In genomic region chr17:30344283-30345088, GRCh38 we compare ENCODE assay signal across 1 cellular context.
TF ChIP-seq lines count a peak whose summit lies in the region.

No MANE protein-coding gene starts in this region.

TF ChIP-seq in HepG2, 621 proteins besides CTCF, POLR2A, EP300 and RAD21 (continued from another document and continues in another):
- peak; percentile 80 for TF ChIP-seq ZNF710 (CRISPR knock-in tag; IDR thresholded peaks at IDR 0.05; ENCODE audit: borderline replicate concordance)
- TF ChIP-seq HDAC1 (CRISPR knock-in tag; IDR thresholded peaks at IDR 0.05): peak; percentile 92
- TF ChIP-seq SUZ12 (IDR thresholded peaks at IDR 0.05; ENCODE audit: low read depth, low read length): no peak
- no peak for TF ChIP-seq ZNF550 (CRISPR knock-in tag; IDR thresholded peaks at IDR 0.05; ENCODE audit: borderline replicate concordance)
- TF ChIP-seq POLR2G (IDR thresholded peaks at IDR 0.05; ENCODE audit: low read depth, low read length): peak; percentile 84
- peak; percentile 97 for TF ChIP-seq MED1 (CRISPR knock-in tag; IDR thresholded peaks at IDR 0.05)
- no peak for TF ChIP-seq GLI4 (CRISPR knock-in tag; IDR thresholded peaks at IDR 0.05; ENCODE audit: borderline replicate concordance)
- TF ChIP-seq, protein P1, sequence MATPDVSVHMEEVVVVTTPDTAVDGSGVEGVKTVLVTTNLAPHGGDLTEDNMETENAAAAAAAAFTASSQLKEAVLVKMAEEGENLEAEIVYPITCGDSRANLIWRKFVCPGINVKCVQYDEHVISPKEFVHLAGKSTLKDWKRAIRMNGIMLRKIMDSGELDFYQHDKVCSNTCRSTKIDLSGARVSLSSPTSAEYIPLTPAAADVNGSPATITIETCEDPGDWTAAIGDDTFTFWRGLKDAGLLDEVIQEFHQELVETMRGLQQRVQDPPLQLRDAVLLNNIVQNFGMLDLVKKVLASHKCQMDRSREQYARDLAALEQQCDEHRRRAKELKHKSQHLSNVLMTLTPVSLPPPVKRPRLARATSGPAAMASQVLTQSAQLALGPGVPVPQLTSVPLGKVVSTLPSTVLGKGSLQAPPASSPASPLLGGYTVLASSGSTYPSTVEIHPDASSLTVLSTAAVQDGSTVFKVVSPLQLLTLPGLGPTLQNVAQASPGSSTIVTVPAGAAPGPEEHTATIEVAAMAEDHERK (CRISPR knock-in tag; IDR thresholded peaks at IDR 0.05; ENCODE audit: low read depth): no peak; the same call in 1 of the 2 replicates
- peak; percentile 93 for TF ChIP-seq ONECUT2 (CRISPR knock-in tag; IDR thresholded peaks at IDR 0.05)
- TF ChIP-seq ZNF512 (CRISPR knock-in tag; IDR thresholded peaks at IDR 0.05): no peak
- TF ChIP-seq CBFB (CRISPR knock-in tag; IDR thresholded peaks at IDR 0.05): peak; percentile 82
- TF ChIP-seq, protein P2, sequence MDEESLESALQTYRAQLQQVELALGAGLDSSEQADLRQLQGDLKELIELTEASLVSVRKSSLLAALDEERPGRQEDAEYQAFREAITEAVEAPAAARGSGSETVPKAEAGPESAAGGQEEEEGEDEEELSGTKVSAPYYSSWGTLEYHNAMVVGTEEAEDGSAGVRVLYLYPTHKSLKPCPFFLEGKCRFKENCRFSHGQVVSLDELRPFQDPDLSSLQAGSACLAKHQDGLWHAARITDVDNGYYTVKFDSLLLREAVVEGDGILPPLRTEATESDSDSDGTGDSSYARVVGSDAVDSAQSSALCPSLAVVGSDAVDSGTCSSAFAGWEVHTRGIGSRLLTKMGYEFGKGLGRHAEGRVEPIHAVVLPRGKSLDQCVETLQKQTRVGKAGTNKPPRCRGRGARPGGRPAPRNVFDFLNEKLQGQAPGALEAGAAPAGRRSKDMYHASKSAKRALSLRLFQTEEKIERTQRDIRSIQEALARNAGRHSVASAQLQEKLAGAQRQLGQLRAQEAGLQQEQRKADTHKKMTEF (CRISPR knock-in tag; IDR thresholded peaks at IDR 0.05): peak; percentile 94
- 0 out of 2 replicates have a peak, but pooled peaks have one; percentile 33 for TF ChIP-seq ZNF589 (CRISPR knock-in tag; conservative IDR thresholded peaks at IDR 0.05)
- TF ChIP-seq MBD4 (IDR thresholded peaks at IDR 0.05; ENCODE audit: borderline replicate concordance, low read length): peak; percentile 89; the same call in 1 of the 2 replicates
- no peak for TF ChIP-seq ZNF7 (CRISPR knock-in tag; IDR thresholded peaks at IDR 0.05)
- no peak for TF ChIP-seq ZNF766 (CRISPR knock-in tag; IDR thresholded peaks at IDR 0.05; ENCODE audit: borderline replicate concordance)
- 0 out of 2 replicates have a peak, but pooled peaks have one; percentile 51 for TF ChIP-seq HINFP (CRISPR knock-in tag; IDR thresholded peaks at IDR 0.05; ENCODE audit: low read depth)
- TF ChIP-seq HES4 (CRISPR knock-in tag; IDR thresholded peaks at IDR 0.05; ENCODE audit: borderline replicate concordance): no peak
- TF ChIP-seq GFI1 (CRISPR knock-in tag; IDR thresholded peaks at IDR 0.05; ENCODE audit: borderline replicate concordance): peak; percentile 91
- TF ChIP-seq KDM6A (CRISPR knock-in tag; IDR thresholded peaks at IDR 0.05; ENCODE audit: low read depth): peak; percentile 78; the same call in 1 of the 2 replicates
- TF ChIP-seq RBFOX2 (IDR thresholded peaks at IDR 0.05; ENCODE audit: low read depth, low read length): peak; percentile 80
- TF ChIP-seq SOX6 (IDR thresholded peaks at IDR 0.05): no peak
- TF ChIP-seq SOX6 (CRISPR knock-in tag; IDR thresholded peaks at IDR 0.05): peak; percentile 98
- 0 out of 2 replicates have a peak, but pooled peaks have one; percentile 36 for TF ChIP-seq ZFP1 (CRISPR knock-in tag; IDR thresholded peaks at IDR 0.05)
- TF ChIP-seq, protein P3, sequence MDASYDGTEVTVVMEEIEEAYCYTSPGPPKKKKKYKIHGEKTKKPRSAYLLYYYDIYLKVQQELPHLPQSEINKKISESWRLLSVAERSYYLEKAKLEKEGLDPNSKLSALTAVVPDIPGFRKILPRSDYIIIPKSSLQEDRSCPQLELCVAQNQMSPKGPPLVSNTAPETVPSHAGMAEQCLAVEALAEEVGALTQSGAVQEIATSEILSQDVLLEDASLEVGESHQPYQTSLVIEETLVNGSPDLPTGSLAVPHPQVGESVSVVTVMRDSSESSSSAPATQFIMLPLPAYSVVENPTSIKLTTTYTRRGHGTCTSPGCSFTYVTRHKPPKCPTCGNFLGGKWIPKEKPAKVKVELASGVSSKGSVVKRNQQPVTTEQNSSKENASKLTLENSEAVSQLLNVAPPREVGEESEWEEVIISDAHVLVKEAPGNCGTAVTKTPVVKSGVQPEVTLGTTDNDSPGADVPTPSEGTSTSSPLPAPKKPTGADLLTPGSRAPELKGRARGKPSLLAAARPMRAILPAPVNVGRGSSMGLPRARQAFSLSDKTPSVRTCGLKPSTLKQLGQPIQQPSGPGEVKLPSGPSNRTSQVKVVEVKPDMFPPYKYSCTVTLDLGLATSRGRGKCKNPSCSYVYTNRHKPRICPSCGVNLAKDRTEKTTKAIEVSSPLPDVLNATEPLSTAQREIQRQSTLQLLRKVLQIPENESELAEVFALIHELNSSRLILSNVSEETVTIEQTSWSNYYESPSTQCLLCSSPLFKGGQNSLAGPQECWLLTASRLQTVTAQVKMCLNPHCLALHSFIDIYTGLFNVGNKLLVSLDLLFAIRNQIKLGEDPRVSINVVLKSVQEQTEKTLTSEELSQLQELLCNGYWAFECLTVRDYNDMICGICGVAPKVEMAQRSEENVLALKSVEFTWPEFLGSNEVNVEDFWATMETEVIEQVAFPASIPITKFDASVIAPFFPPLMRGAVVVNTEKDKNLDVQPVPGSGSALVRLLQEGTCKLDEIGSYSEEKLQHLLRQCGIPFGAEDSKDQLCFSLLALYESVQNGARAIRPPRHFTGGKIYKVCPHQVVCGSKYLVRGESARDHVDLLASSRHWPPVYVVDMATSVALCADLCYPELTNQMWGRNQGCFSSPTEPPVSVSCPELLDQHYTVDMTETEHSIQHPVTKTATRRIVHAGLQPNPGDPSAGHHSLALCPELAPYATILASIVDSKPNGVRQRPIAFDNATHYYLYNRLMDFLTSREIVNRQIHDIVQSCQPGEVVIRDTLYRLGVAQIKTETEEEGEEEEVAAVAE (CRISPR knock-in tag; IDR thresholded peaks at IDR 0.05; ENCODE audit: borderline replicate concordance): peak; percentile 40; the same call in 1 of the 2 replicates
- TF ChIP-seq NFE2L1 (CRISPR knock-in tag; IDR thresholded peaks at IDR 0.05; ENCODE audit: borderline replicate concordance): no peak
- TF ChIP-seq FOXM1 (CRISPR knock-in tag; IDR thresholded peaks at IDR 0.05): no peak
- peak; percentile 19; the same call in 1 of the 2 replicates for TF ChIP-seq ZNF232 (CRISPR knock-in tag; IDR thresholded peaks at IDR 0.05; ENCODE audit: borderline replicate concordance)
- TF ChIP-seq ZNF761 (CRISPR knock-in tag; conservative IDR thresholded peaks at IDR 0.05): peak; percentile 41; the same call in 1 of the 2 replicates
- peak; percentile 32; the same call in 1 of the 2 replicates for TF ChIP-seq MZF1 (CRISPR knock-in tag; IDR thresholded peaks at IDR 0.05; ENCODE audit: borderline replicate concordance)
- peak; percentile 43 for TF ChIP-seq XRCC5 (optimal IDR thresholded peaks at IDR 0.05; ENCODE audit: low read length)
- TF ChIP-seq BRCA1 (CRISPR knock-in tag; IDR thresholded peaks at IDR 0.05): no peak
- TF ChIP-seq DMAP1 (CRISPR knock-in tag; IDR thresholded peaks at IDR 0.05): peak; percentile 83
- 0 out of 2 replicates have a peak, but pooled peaks have one; percentile 34 for TF ChIP-seq TCF7L2 (IDR thresholded peaks at IDR 0.05; ENCODE audit: low read depth, low read length)
- TF ChIP-seq ZNF335 (CRISPR knock-in tag; IDR thresholded peaks at IDR 0.05): peak; percentile 59; the same call in 1 of the 2 replicates
- TF ChIP-seq ZNF441 (CRISPR knock-in tag; IDR thresholded peaks at IDR 0.05; ENCODE audit: borderline replicate concordance): peak; percentile 75; the same call in 1 of the 2 replicates
- TF ChIP-seq MXD4 (CRISPR knock-in tag; IDR thresholded peaks at IDR 0.05): 0 out of 2 replicates have a peak, but pooled peaks have one; percentile 22
- TF ChIP-seq, protein P4, sequence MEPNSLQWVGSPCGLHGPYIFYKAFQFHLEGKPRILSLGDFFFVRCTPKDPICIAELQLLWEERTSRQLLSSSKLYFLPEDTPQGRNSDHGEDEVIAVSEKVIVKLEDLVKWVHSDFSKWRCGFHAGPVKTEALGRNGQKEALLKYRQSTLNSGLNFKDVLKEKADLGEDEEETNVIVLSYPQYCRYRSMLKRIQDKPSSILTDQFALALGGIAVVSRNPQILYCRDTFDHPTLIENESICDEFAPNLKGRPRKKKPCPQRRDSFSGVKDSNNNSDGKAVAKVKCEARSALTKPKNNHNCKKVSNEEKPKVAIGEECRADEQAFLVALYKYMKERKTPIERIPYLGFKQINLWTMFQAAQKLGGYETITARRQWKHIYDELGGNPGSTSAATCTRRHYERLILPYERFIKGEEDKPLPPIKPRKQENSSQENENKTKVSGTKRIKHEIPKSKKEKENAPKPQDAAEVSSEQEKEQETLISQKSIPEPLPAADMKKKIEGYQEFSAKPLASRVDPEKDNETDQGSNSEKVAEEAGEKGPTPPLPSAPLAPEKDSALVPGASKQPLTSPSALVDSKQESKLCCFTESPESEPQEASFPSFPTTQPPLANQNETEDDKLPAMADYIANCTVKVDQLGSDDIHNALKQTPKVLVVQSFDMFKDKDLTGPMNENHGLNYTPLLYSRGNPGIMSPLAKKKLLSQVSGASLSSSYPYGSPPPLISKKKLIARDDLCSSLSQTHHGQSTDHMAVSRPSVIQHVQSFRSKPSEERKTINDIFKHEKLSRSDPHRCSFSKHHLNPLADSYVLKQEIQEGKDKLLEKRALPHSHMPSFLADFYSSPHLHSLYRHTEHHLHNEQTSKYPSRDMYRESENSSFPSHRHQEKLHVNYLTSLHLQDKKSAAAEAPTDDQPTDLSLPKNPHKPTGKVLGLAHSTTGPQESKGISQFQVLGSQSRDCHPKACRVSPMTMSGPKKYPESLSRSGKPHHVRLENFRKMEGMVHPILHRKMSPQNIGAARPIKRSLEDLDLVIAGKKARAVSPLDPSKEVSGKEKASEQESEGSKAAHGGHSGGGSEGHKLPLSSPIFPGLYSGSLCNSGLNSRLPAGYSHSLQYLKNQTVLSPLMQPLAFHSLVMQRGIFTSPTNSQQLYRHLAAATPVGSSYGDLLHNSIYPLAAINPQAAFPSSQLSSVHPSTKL (CRISPR knock-in tag; IDR thresholded peaks at IDR 0.05): peak; percentile 95
- TF ChIP-seq ISX (CRISPR knock-in tag; conservative IDR thresholded peaks at IDR 0.05): no peak
- peak; percentile 84; the same call in 1 of the 2 replicates for TF ChIP-seq ZNF124 (CRISPR knock-in tag; IDR thresholded peaks at IDR 0.05)
- TF ChIP-seq, protein P5, sequence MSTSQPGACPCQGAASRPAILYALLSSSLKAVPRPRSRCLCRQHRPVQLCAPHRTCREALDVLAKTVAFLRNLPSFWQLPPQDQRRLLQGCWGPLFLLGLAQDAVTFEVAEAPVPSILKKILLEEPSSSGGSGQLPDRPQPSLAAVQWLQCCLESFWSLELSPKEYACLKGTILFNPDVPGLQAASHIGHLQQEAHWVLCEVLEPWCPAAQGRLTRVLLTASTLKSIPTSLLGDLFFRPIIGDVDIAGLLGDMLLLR (CRISPR knock-in tag; IDR thresholded peaks at IDR 0.05): no peak; the same call in 1 of the 2 replicates
- TF ChIP-seq MXI1 (IDR thresholded peaks at IDR 0.05; ENCODE audit: borderline replicate concordance, low read depth, low read length): peak; percentile 60; the same call in 1 of the 3 replicates
- TF ChIP-seq BRD4 (CRISPR knock-in tag; IDR thresholded peaks at IDR 0.05): peak; percentile 61
- TF ChIP-seq ZNF564 (CRISPR knock-in tag; IDR thresholded peaks at IDR 0.05): peak; percentile 25; the same call in 1 of the 2 replicates
- peak; percentile 99 for TF ChIP-seq CEBPB (IDR thresholded peaks at IDR 0.05; ENCODE audit: borderline replicate concordance, low read depth, low read length)
- TF ChIP-seq HIVEP1 (CRISPR knock-in tag; IDR thresholded peaks at IDR 0.05): peak; percentile 81; the same call in 1 of the 2 replicates
- no peak for TF ChIP-seq ZNF326 (CRISPR knock-in tag; IDR thresholded peaks at IDR 0.05; ENCODE audit: borderline replicate concordance)
